In the genomic region with DNA sequence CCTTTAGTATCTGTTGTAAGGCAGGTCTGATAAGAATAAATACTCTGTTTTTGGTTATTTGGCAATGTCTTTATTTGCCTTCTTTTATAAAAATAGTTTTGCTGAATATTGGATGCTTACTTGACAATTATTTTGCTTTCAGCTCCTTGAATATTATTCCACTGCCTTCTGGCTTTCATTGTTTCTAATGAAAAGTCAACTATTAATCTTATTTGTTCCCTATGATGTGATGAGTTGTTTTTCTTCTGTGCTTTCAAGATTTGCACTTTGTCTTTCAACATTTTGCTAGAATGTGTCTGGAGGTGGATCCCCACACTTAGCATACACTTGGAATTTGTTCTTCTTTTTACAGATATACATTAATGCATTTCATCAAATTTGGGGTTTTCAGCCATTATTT, we compare ENCODE assay signal across 35 cellular contexts.
"Had no signal": no experiment of that assay in that cellular context is flagged by ENCODE, and none has a peak within 500 bp of the region (broad histone marks: within the 10 kb centered on the region; RNA-seq: fewer than 3 reads in every experiment).

No MANE protein-coding gene starts in this region.

- H3K4me2 ChIP-seq: KMS-11 had no signal

- H3K9ac ChIP-seq: KMS-11 had no signal

- H3K27me3 ChIP-seq: MG63 had no signal

- DNase-seq: Karpas-422, Kasumi-1, MG63, MM.1S, MV-4-11, NCI-H1048, NCI-H1092, NCI-H1092 treated with DMSO at 0.1 percent for 48 hours, NCI-H1105, NCI-H1105 treated with DMSO at 0.1 percent for 48 hours, NCI-H1417, NCI-H1417 treated with DMSO at 0.1 percent for 48 hours, NCI-H1436, NCI-H1436 treated with DMSO at 0.1 percent for 48 hours, NCI-H146, NCI-H1694, NCI-H1694 treated with DMSO at 0.1 percent for 48 hours, NCI-H187, NCI-H187 treated with DMSO at 0.1 percent for 48 hours, NCI-H1930, NCI-H2029, NCI-H2029 treated with DMSO at 0.1 percent for 48 hours, NCI-H2081, NCI-H2081 treated with DMSO at 0.1 percent for 48 hours, NCI-H2107, NCI-H2171, NCI-H2171 treated with DMSO at 0.1 percent for 48 hours, NCI-H226, NCI-H345, NCI-H446, NCI-H446 treated with DMSO at 0.1 percent for 48 hours, NCI-H510A, NCI-H510A treated with DMSO at 0.1 percent for 48 hours, NCI-H524 had no signal

- H3K36me3 ChIP-seq: MG63 had no signal

- H3K27ac ChIP-seq: KMS-11 had no signal

- H3K9me3 ChIP-seq: MG63 had no signal

- H3K4me3 ChIP-seq: MG63 had no signal
